In genomic region chr1:36199934-36200741, GRCh38 we compare ENCODE assay signal across 9 cellular contexts. TPM values are rescaled to one million over a fixed set of nuclear protein-coding genes. Genes with fewer than 3 reads are reported as not detected.
A peak's percentile ranks its signal among the peaks of the same experiment; 100 is the strongest.
DNase-seq lines count a peak whose midpoint lies in the region; ATAC-seq and TF ChIP-seq lines count a peak whose summit lies in the region.
"Had no signal": no experiment of that assay in that cellular context is flagged by ENCODE, and none has a peak within 500 bp of the region (broad histone marks: within the 10 kb centered on the region; RNA-seq: fewer than 3 reads in every experiment).

No MANE protein-coding gene starts in this region.

- H4K20me1 ChIP-seq in SK-N-SH (ENCODE audit: insufficient read depth) = no peaks in the 10 kb centered on the region

- H3K79me2 ChIP-seq in SK-N-SH (ENCODE audit: insufficient read depth) = no peaks in the 10 kb centered on the region

- TF ChIP-seq RAD21 in SK-N-SH (IDR thresholded peaks at IDR 0.05; ENCODE audit: low read length) = no peak

- H3K9me3 ChIP-seq in SK-N-SH (no peaks in the 10 kb centered on the region), body of pancreas (no peaks in the 10 kb centered on the region), upper lobe of left lung (no peaks in the 10 kb centered on the region)

- no peak for DNase-seq in SK-N-SH
- DNase-seq in body of pancreas = peak; percentile 47 to 80 (median 70)
- peak; percentile 50 for DNase-seq in inferior parietal cortex (ENCODE audit: extremely low spot score)
- peak in 1 of 2 donors; percentile 59 for DNase-seq in upper lobe of left lung
- DNase-seq in stimulated activated naive CD4-positive, alpha-beta T cell treated with Interleukin-2 at 50 U/mL for 16 hours (lab: John Stamatoyannopoulos, UW) = no peak
- no peak for DNase-seq in NCI-H1694 treated with DMSO at 0.1 percent for 48 hours (lab: John Stamatoyannopoulos, UW)

- H3K36me3 Mint-ChIP-seq in stimulated activated memory B cell treated with anti-CD40 and anti-IgM and Interleukin-4, amounts not matched to agents 10 μg/mL and 1 μg/mL and 100 μg/mL, for 72 hours = no peaks in the 10 kb centered on the region
- H3K36me3 Mint-ChIP-seq: activated naive CD4-positive, alpha-beta T cell treated with anti-CD3 and anti-CD28 coated beads, Interleukin-2, amount 50 U/mL, for 24 hours had no signal

- H3K4me2 ChIP-seq in SK-N-SH = no peak overlapping the region

- H3K4me3 ChIP-seq in SK-N-SH (ENCODE audit: low read depth in 2 of 2, low read length in 1 of 2) (no peak overlapping the region), body of pancreas (no peak overlapping the region), upper lobe of left lung (no peak overlapping the region)

- H3K4me3 Mint-ChIP-seq in stimulated activated memory B cell treated with anti-CD40 and anti-IgM and Interleukin-4, amounts not matched to agents 10 μg/mL and 1 μg/mL and 100 μg/mL, for 72 hours = no peak overlapping the region
- H3K4me3 Mint-ChIP-seq: activated naive CD4-positive, alpha-beta T cell treated with anti-CD3 and anti-CD28 coated beads, Interleukin-2, amount 50 U/mL, for 24 hours had no signal

- TF ChIP-seq POLR2A in body of pancreas (IDR thresholded peaks at IDR 0.05) (peak in 2 of 3 donors; percentile 27), upper lobe of left lung (IDR thresholded peaks at IDR 0.05) (no peak)

- H3K27me3 Mint-ChIP-seq in stimulated activated memory B cell treated with anti-CD40 and anti-IgM and Interleukin-4, amounts not matched to agents 10 μg/mL and 1 μg/mL and 100 μg/mL, for 72 hours = peaks cover 22% of the 10 kb centered on the region
- H3K27me3 Mint-ChIP-seq: activated naive CD4-positive, alpha-beta T cell treated with anti-CD3 and anti-CD28 coated beads, Interleukin-2, amount 50 U/mL, for 24 hours had no signal

- H2AFZ ChIP-seq in SK-N-SH (ENCODE audit: low read depth) = no peak overlapping the region

- POLR2A ChIA-PET in SK-N-SH (lab: Yijun Ruan, JAX) = no interaction called here

- H3K9ac ChIP-seq in SK-N-SH = no peak overlapping the region

- peaks cover 11% of the 10 kb centered on the region for H3K4me1 Mint-ChIP-seq in stimulated activated memory B cell treated with anti-CD40 and anti-IgM and Interleukin-4, amounts not matched to agents 10 μg/mL and 1 μg/mL and 100 μg/mL, for 72 hours

- no peaks in the 10 kb centered on the region for H3F3A ChIP-seq in SK-N-SH (replicated peaks; ENCODE audit: insufficient read depth)

- TF ChIP-seq CTCF in SK-N-SH (IDR thresholded peaks at IDR 0.05) = no peak
- no peak for TF ChIP-seq CTCF in body of pancreas (IDR thresholded peaks at IDR 0.05)
- TF ChIP-seq CTCF in upper lobe of left lung (IDR thresholded peaks at IDR 0.05) = no peak

- 58% methylated on average over 13 of the region's 13 CpGs for WGBS in SK-N-SH (ENCODE audit: low lambda C conversion rate)
- WGBS in body of pancreas, 2 donors = 37 to 46% methylated on average over 13 of the region's 13 CpGs
- 54 to 58% methylated on average over 13 of the region's 13 CpGs for WGBS in upper lobe of left lung, 2 donors

- H3K9me3 Mint-ChIP-seq in stimulated activated memory B cell treated with anti-CD40 and anti-IgM and Interleukin-4, amounts not matched to agents 10 μg/mL and 1 μg/mL and 100 μg/mL, for 72 hours = no peaks in the 10 kb centered on the region
- H3K9me3 Mint-ChIP-seq: activated naive CD4-positive, alpha-beta T cell treated with anti-CD3 and anti-CD28 coated beads, Interleukin-2, amount 50 U/mL, for 24 hours had no signal

- no peaks in the 10 kb centered on the region for H3K9me2 ChIP-seq in SK-N-SH

- CTCF ChIA-PET in SK-N-SH (lab: Yijun Ruan, JAX) = interaction anchor here (2.8 to 4.9 kb wide), 2 partner anchors 12 to 51 kb away, joined by 15 to 30 read pairs; partner anchors contain the start of gene TRAPPC3

- H3K27ac Mint-ChIP-seq in stimulated activated memory B cell treated with anti-CD40 and anti-IgM and Interleukin-4, amounts not matched to agents 10 μg/mL and 1 μg/mL and 100 μg/mL, for 72 hours = no peak overlapping the region
- H3K27ac Mint-ChIP-seq: activated naive CD4-positive, alpha-beta T cell treated with anti-CD3 and anti-CD28 coated beads, Interleukin-2, amount 50 U/mL, for 24 hours had no signal

- H3K4me1 ChIP-seq in SK-N-SH (ENCODE audit: control insufficient read depth in 1 of 2, insufficient read depth in 2 of 2, low read depth in 1 of 2, low read length in 1 of 2) = peaks cover 7 to 14% of the 10 kb centered on the region in 2 experiments; a peak in 1 of 4 replicates
- H3K4me1 ChIP-seq in body of pancreas = peaks cover 60% of the 10 kb centered on the region
- peaks cover 14 to 26% (median 22%) of the 10 kb centered on the region in 4 donors for H3K4me1 ChIP-seq in upper lobe of left lung

- ATAC-seq in SK-N-SH treated with all-trans-retinoic acid at 6 μM for 48 hours (peak; percentile 20), body of pancreas (peak; percentile 80), upper lobe of left lung (ENCODE audit: low FRiP score in 2 of 2) (no peak)
- ATAC-seq in stimulated activated memory B cell treated with anti-CD40 and anti-IgM and Interleukin-4, amounts not matched to agents 10 μg/mL and 1 μg/mL and 100 μg/mL, for 72 hours = no peak

- H3K36me3 ChIP-seq in SK-N-SH (replicated peaks in 1 of 2; ENCODE audit: control insufficient read depth in 1 of 2, insufficient read depth in 2 of 2, low read length in 1 of 2) (no peaks in the 10 kb centered on the region), body of pancreas (replicated peaks in 1 of 2; ENCODE audit: insufficient read depth in 1 of 2, low read depth in 2 of 2) (no peaks in the 10 kb centered on the region), upper lobe of left lung (no peaks in the 10 kb centered on the region)

- intact Hi-C loops in body of pancreas (cut with DNase I) = loop anchor here (10.0 kb wide), 1 partner anchor 85 kb away; no protein-coding TSS in a partner anchor

- H3K27me3 ChIP-seq in SK-N-SH (ENCODE audit: insufficient read depth) = no peaks in the 10 kb centered on the region
- no peaks in the 10 kb centered on the region for H3K27me3 ChIP-seq in body of pancreas
- no peaks in the 10 kb centered on the region for H3K27me3 ChIP-seq in upper lobe of left lung

- H3K27ac ChIP-seq in SK-N-SH (ENCODE audit: low read depth in 2 of 2, low read length in 1 of 2) (no peak overlapping the region), body of pancreas (peak overlapping the region; percentile 57 to 78 (median 74)), upper lobe of left lung (peak overlapping the region in 3 of 4 donors; percentile 21 to 44 (median 24))

- no peak for TF ChIP-seq EP300 in SK-N-SH (IDR thresholded peaks at IDR 0.05; ENCODE audit: borderline replicate concordance in 1 of 2, low read depth in 1 of 2, low read length in 1 of 2)
- TF ChIP-seq EP300 in upper lobe of left lung (IDR thresholded peaks at IDR 0.05) = no peak

TF ChIP-seq in SK-N-SH treated with all-trans-retinoic acid at 6 μM for 48 hours, 23 proteins besides CTCF, POLR2A, EP300 and RAD21 (continues in another document):
- TF ChIP-seq ZNF8 (CRISPR knock-in tag; IDR thresholded peaks at IDR 0.05) = no peak

TF ChIP-seq in SK-N-SH, 30 proteins besides CTCF, POLR2A, EP300 and RAD21 (continues in another document):
- TF ChIP-seq NFIC (IDR thresholded peaks at IDR 0.05; ENCODE audit: borderline replicate concordance) (no peak), FOXM1 (IDR thresholded peaks at IDR 0.05; ENCODE audit: low read depth) (no peak), TCF12 (IDR thresholded peaks at IDR 0.05) (no peak), NRF1 (IDR thresholded peaks at IDR 0.05; ENCODE audit: low read depth, low read length) (no peak), CHD2 (IDR thresholded peaks at IDR 0.05; ENCODE audit: low read length, partially characterized antibody) (no peak), GATA2 (CRISPR knock-in tag; IDR thresholded peaks at IDR 0.05) (no peak), ELF1 (IDR thresholded peaks at IDR 0.05) (no peak), RFX5 (IDR thresholded peaks at IDR 0.05; ENCODE audit: low read length) (no peak), RXRA (IDR thresholded peaks at IDR 0.05; ENCODE audit: borderline replicate concordance, low read depth) (no peak), JUND (IDR thresholded peaks at IDR 0.05) (no peak)
- TF ChIP-seq, protein P1, sequence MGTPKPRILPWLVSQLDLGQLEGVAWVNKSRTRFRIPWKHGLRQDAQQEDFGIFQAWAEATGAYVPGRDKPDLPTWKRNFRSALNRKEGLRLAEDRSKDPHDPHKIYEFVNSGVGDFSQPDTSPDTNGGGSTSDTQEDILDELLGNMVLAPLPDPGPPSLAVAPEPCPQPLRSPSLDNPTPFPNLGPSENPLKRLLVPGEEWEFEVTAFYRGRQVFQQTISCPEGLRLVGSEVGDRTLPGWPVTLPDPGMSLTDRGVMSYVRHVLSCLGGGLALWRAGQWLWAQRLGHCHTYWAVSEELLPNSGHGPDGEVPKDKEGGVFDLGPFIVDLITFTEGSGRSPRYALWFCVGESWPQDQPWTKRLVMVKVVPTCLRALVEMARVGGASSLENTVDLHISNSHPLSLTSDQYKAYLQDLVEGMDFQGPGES (IDR thresholded peaks at IDR 0.05; ENCODE audit: low read depth, low read length) = no peak
- TF ChIP-seq, protein P2, sequence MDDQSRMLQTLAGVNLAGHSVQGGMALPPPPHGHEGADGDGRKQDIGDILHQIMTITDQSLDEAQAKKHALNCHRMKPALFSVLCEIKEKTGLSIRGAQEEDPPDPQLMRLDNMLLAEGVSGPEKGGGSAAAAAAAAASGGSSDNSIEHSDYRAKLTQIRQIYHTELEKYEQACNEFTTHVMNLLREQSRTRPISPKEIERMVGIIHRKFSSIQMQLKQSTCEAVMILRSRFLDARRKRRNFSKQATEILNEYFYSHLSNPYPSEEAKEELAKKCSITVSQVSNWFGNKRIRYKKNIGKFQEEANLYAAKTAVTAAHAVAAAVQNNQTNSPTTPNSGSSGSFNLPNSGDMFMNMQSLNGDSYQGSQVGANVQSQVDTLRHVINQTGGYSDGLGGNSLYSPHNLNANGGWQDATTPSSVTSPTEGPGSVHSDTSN (IDR thresholded peaks at IDR 0.05) = no peak

RNA-seq across cellular contexts. Expression of gene THRAP3, which starts 24.1 kb away (rescaled TPM):
- 33.7 and 46.1 TPM in 2 replicates for polyA plus RNA-seq in SK-N-SH (2012; rRNA removed)
- 34.8 and 38.8 TPM in 2 replicates for polyA plus RNA-seq in SK-N-SH (2012; cell fraction: cytosol; rRNA removed)
- polyA plus RNA-seq in SK-N-SH (2012; cell fraction: nucleus; rRNA removed) = 18.0 and 38.3 TPM in 2 replicates
- total RNA-seq in body of pancreas (10 to 100 TPM; 27.4 to 32.2 TPM), upper lobe of left lung (10 to 100 TPM; 55.0 to 91.1 (median 84.0) TPM)

RNA-seq across cellular contexts. Expression of gene MAP7D1, which starts 44.2 kb away (rescaled TPM):
- 40.6 and 69.9 TPM in 2 replicates for polyA plus RNA-seq in SK-N-SH (2012; rRNA removed)
- polyA plus RNA-seq in SK-N-SH (2012; cell fraction: cytosol; rRNA removed) = 78.2 and 85.1 TPM in 2 replicates
- 137 and 148 TPM in 2 replicates for polyA plus RNA-seq in SK-N-SH (2012; cell fraction: nucleus; rRNA removed)
- total RNA-seq in body of pancreas = 10 to 100 TPM; 32.9 to 97.2 TPM
- total RNA-seq in upper lobe of left lung = 100 to 1,000 TPM; 129 to 290 (median 153) TPM

RNA-seq across cellular contexts. Expression of gene TRAPPC3, which starts 50.9 kb away (rescaled TPM):
- polyA plus RNA-seq in SK-N-SH (2012; rRNA removed) = 149 and 169 TPM in 2 replicates
- polyA plus RNA-seq in SK-N-SH (2012; cell fraction: cytosol; rRNA removed) = 172 and 173 TPM in 2 replicates
- 83.1 and 92.3 TPM in 2 replicates for polyA plus RNA-seq in SK-N-SH (2012; cell fraction: nucleus; rRNA removed)
- total RNA-seq in body of pancreas (10 to 100 TPM; 45.7 to 71.5 TPM), upper lobe of left lung (100 to 1,000 TPM in 2 of 6 donors, 10 to 100 TPM in 4; 65.8 to 120 (median 75.5) TPM)

Comparison
In these comparisons a context has a peak if more than half of its experiments do, and no peak if none do; other contexts are left out.
1. ATAC-seq: peak in SK-N-SH treated with all-trans-retinoic acid at 6 μM for 48 hours (single experiment) and body of pancreas (single experiment); none in upper lobe of left lung (0 of 2) and stimulated activated memory B cell treated with anti-CD40 and anti-IgM and Interleukin-4, amounts not matched to agents 10 μg/mL and 1 μg/mL and 100 μg/mL, for 72 hours (single experiment).
2. DNase-seq: peak in body of pancreas (4 of 4) and inferior parietal cortex (single experiment); none in SK-N-SH (single experiment), stimulated activated naive CD4-positive, alpha-beta T cell treated with Interleukin-2 at 50 U/mL for 16 hours (single experiment) and NCI-H1694 treated with DMSO at 0.1 percent for 48 hours (single experiment).
3. H3K27ac ChIP-seq: peak in body of pancreas (4 of 4) and upper lobe of left lung (3 of 4); none in SK-N-SH (0 of 2).
4. POLR2A ChIP-seq: peak in body of pancreas (2 of 3); none in upper lobe of left lung (0 of 4).